ENCODE assay signal across 13 cellular contexts in genomic region chr18:46939337-46939963, GRCh38. TPM values are rescaled to one million over a fixed set of nuclear protein-coding genes. Genes with fewer than 3 reads are reported as not detected.
DNase-seq lines count a peak whose midpoint lies in the region; FAIRE-seq and TF ChIP-seq lines count a peak whose summit lies in the region.
"Had no signal": no experiment of that assay in that cellular context is flagged by ENCODE, and none has a peak within 500 bp of the region (broad histone marks: within the 10 kb centered on the region; RNA-seq: fewer than 3 reads in every experiment).

No MANE protein-coding gene starts in this region.

- peak overlapping the region; percentile 62 for H3K27ac ChIP-seq in mesodermal cell (ENCODE audit: low read depth, low read length, severe bottlenecking)

- no peaks in the 10 kb centered on the region for H3K9me3 ChIP-seq in mesodermal cell (ENCODE audit: control insufficient read depth, low read length)

- no peaks in the 10 kb centered on the region for H3K36me3 ChIP-seq in mesodermal cell (ENCODE audit: control insufficient read depth, insufficient read depth, low read length)
- no peaks in the 10 kb centered on the region for H3K36me3 ChIP-seq in H7 (replicated peaks; ENCODE audit: control insufficient read depth, insufficient read depth, low read length)

- peaks cover 7% of the 10 kb centered on the region for H3K4me1 ChIP-seq in mesodermal cell (ENCODE audit: control insufficient read depth, insufficient read depth, low read length, poor library complexity, severe bottlenecking)

- no peak overlapping the region for H3K4me3 ChIP-seq in AG10803 (ENCODE audit: low read length)
- H3K4me3 ChIP-seq in NB4 (ENCODE audit: low read depth, low read length): no peak overlapping the region
- no peak overlapping the region for H3K4me3 ChIP-seq in epithelial cell of esophagus (ENCODE audit: low read length)
- no peak overlapping the region for H3K4me3 ChIP-seq in mesodermal cell (ENCODE audit: extremely low read depth, insufficient read depth, low read length, poor library complexity, severe bottlenecking)
- no peak overlapping the region for H3K4me3 ChIP-seq in H7 (ENCODE audit: insufficient read depth, low read depth, low read length)

- FAIRE-seq in GM19239 (lab: Jason Lieb, UNC): no peak
- FAIRE-seq in GM12891 (lab: Jason Lieb, UNC): no peak

- TF ChIP-seq POLR2A in NB4 (IDR thresholded peaks at IDR 0.05; ENCODE audit: extremely low read depth, insufficient read length) (no peak), GM12891 (IDR thresholded peaks at IDR 0.05; ENCODE audit: low read depth, low read length) (no peak)

- DNase-seq in AG10803 (ENCODE audit: low read depth): peak; percentile 75
- DNase-seq in NB4 (ENCODE audit: low read depth): peak; percentile 53
- peak; percentile 58 for DNase-seq in epithelial cell of esophagus (ENCODE audit: low read depth)
- no peak for DNase-seq in GM19239 (ENCODE audit: insufficient read length, low spot score)
- DNase-seq in GM12891 (ENCODE audit: insufficient read length, low spot score): no peak
- no peak for DNase-seq in C1 segment of cervical spinal cord (lab: John Stamatoyannopoulos, UW)
- no peak for DNase-seq in H7
- DNase-seq: activated effector memory CD4-positive, alpha-beta T cell treated with anti-CD3 and anti-CD28 coated beads, Interleukin-2, amount 50 U/mL, for 16 hours; CD8-positive, alpha-beta T cell; effector memory CD8-positive, alpha-beta T cell; left cardiac atrium; NCI-H187 treated with DMSO at 0.1 percent for 48 hours had no signal

- TF ChIP-seq CTCF in AG10803 (conservative IDR thresholded peaks at IDR 0.05; ENCODE audit: low read length) (no peak), NB4 (IDR thresholded peaks at IDR 0.05; ENCODE audit: low read depth, low read length) (no peak), epithelial cell of esophagus (IDR thresholded peaks at IDR 0.05; ENCODE audit: insufficient read depth, low read depth, low read length, missing control alignments) (no peak)

- no peaks in the 10 kb centered on the region for H3K27me3 ChIP-seq in H7 (ENCODE audit: control insufficient read depth, insufficient read depth, low read length)

- 75 to 90% methylated on average over 1 of the region's 1 CpG for WGBS in mesodermal cell (ENCODE audit: insufficient coverage in 2 of 2), 2 experiments

TF ChIP-seq in GM12891, 5 proteins besides CTCF, POLR2A, EP300 and RAD21:
- TF ChIP-seq TAF1 (IDR thresholded peaks at IDR 0.05; ENCODE audit: low read depth, low read length) (no peak), POLR2AphosphoS5 (IDR thresholded peaks at IDR 0.05; ENCODE audit: low read depth, low read length) (no peak), POU2F2 (IDR thresholded peaks at IDR 0.05; ENCODE audit: low read depth, low read length) (no peak), PAX5 (IDR thresholded peaks at IDR 0.05; ENCODE audit: insufficient read depth, low read length, severe bottlenecking) (no peak)

RNA-seq across cellular contexts. Expression of gene KATNAL2, which starts 22.0 kb away (rescaled TPM):
- 5.4 TPM for polyA plus RNA-seq in mesodermal cell (2013, experiment 1 of 2)
- 7.2 TPM for polyA plus RNA-seq in mesodermal cell (2013, experiment 2 of 2)
- 2.1 TPM for polyA plus RNA-seq in GM12891 (2012; ENCODE audit: low read depth, missing spikeins)
- total RNA-seq in H7 (2014; rRNA removed; shearing (Covaris generic)): 7.5 and 20.2 TPM in 2 replicates

RNA-seq across cellular contexts. Expression of gene PIAS2, which starts 22.1 kb away (rescaled TPM):
- polyA plus RNA-seq in mesodermal cell (2013, experiment 1 of 2): 16.6 TPM
- polyA plus RNA-seq in mesodermal cell (2013, experiment 2 of 2): 15.9 TPM
- 7.4 TPM for polyA plus RNA-seq in GM12891 (2012; ENCODE audit: low read depth, missing spikeins)
- total RNA-seq in H7 (2014; rRNA removed; shearing (Covaris generic)): 24.2 and 32.8 TPM in 2 replicates

Comparison
In these comparisons a context has a peak if more than half of its experiments do, and no peak if none do; other contexts are left out.
1. DNase-seq: peak in AG10803 (single experiment), NB4 (single experiment) and epithelial cell of esophagus (single experiment); none in GM19239 (single experiment), GM12891 (single experiment), C1 segment of cervical spinal cord (0 of 14) and H7 (single experiment).